In the genomic region with DNA sequence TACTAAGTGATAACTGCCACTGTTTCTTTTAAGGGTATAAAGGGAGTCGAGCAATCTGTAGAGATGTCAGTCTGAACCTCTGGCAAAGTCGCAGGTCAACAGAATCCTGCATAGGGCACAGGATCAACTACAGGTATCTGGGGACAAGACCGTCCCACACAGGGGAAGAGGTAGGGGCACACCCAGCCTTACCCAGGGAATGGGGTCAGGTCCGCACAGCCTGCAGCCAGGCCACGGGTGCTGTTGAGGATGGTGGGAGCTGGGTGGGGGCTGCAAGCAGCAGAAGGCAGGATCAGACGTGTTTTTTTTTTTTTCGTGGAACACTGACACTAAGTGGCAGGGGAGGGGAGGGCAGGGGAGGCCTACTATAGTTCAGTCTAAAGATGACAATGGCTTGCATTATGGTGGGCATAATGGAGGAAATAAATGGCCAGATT, we compare ENCODE assay signal across 9 cellular contexts. TPM values are rescaled to one million over a fixed set of nuclear protein-coding genes. Genes with fewer than 3 reads are reported as not detected.
DNase-seq lines count a peak whose midpoint lies in the region; ATAC-seq, FAIRE-seq and TF ChIP-seq lines count a peak whose summit lies in the region.
"Had no signal": no experiment of that assay in that cellular context is flagged by ENCODE, and none has a peak within 500 bp of the region (broad histone marks: within the 10 kb centered on the region; RNA-seq: fewer than 3 reads in every experiment).

No MANE protein-coding gene starts in this region.

- TF ChIP-seq POLR2A in GM12892 (IDR thresholded peaks at IDR 0.05; ENCODE audit: low read depth, low read length) = no peak

- intact Hi-C loops in PC-9 (cut with micrococcal nuclease; ENCODE audit: unreplicated experiment) (loop anchor here (2.0 to 10.0 kb wide), 3 partner anchors 41 to 361 kb away; a partner anchor contains a TSS), sciatic nerve (cut with DNase I) (no loop called here)

- ATAC-seq in sciatic nerve = peak; percentile 20

- H3K36me3 ChIP-seq in GM06990 (ENCODE audit: control insufficient read depth, insufficient read depth, low read length) (peaks cover 5% of the 10 kb centered on the region), PC-9 (ENCODE audit: low read depth) (peaks cover 8% of the 10 kb centered on the region; the same call in 1 of the 2 replicates)

- no peak for TF ChIP-seq CTCF in GM06990 (IDR thresholded peaks at IDR 0.05; ENCODE audit: insufficient read depth, low read length, poor library complexity, severe bottlenecking)
- TF ChIP-seq CTCF in PC-9 (conservative IDR thresholded peaks at IDR 0.05) = no peak
- TF ChIP-seq CTCF in endothelial cell (IDR thresholded peaks at IDR 0.05; ENCODE audit: unreplicated experiment) = no peak

- CTCF ChIA-PET in PC-9 (lab: Charles Lee) = no interaction called here

- H3K4me3 Mint-ChIP-seq in endothelial cell (ENCODE audit: unreplicated experiment) = peak overlapping the region; percentile 82

- H3K4me2 ChIP-seq in PC-9 = peak overlapping the region; percentile 78; the same call in 1 of the 2 replicates

- POLR2A ChIA-PET in PC-9 (lab: Charles Lee; ENCODE audit: unreplicated experiment) = no interaction called here

- H3K27ac Mint-ChIP-seq in endothelial cell (ENCODE audit: unreplicated experiment) = peak overlapping the region; percentile 7

- H3F3A ChIP-seq in PC-9 (ENCODE audit: insufficient read depth, low read depth) = peaks cover 50% of the 10 kb centered on the region; the same call in 1 of the 2 replicates

- BruUV-seq in PC-9 (replicated peaks; lab: Mats Ljungman, UMichigan) = no TSS peak

- H3K27me3 Mint-ChIP-seq in endothelial cell (ENCODE audit: unreplicated experiment) = peaks cover 5% of the 10 kb centered on the region

- DNase-seq in GM06990 (ENCODE audit: extremely low read depth, insufficient read length) = peak; percentile 23
- no peak for DNase-seq in PC-9
- DNase-seq in endothelial cell (ENCODE audit: low spot score) = no peak
- DNase-seq in sciatic nerve (ENCODE audit: low spot score) = no peak
- DNase-seq in NCI-H2171 treated with DMSO at 0.1 percent for 48 hours (lab: John Stamatoyannopoulos, UW) = no peak
- DNase-seq in anterior cingulate cortex (lab: John Stamatoyannopoulos, UW) = no peak
- no peak for DNase-seq in NCI-H510A (lab: John Stamatoyannopoulos, UW)
- no peak for DNase-seq in GM12892 (ENCODE audit: insufficient read length)

- no peaks in the 10 kb centered on the region for H3K9me2 ChIP-seq in PC-9 (ENCODE audit: insufficient read depth)

- peaks cover 75% of the 10 kb centered on the region for H4K20me1 ChIP-seq in PC-9 (ENCODE audit: insufficient read depth)

- no peaks in the 10 kb centered on the region for H3K9me3 ChIP-seq in PC-9 (ENCODE audit: insufficient read depth, low read depth)

- no peaks in the 10 kb centered on the region for H3K9me3 Mint-ChIP-seq in endothelial cell (ENCODE audit: unreplicated experiment)

- H3K27ac ChIP-seq in PC-9 = no peak overlapping the region

- peaks cover 17% of the 10 kb centered on the region for H3K4me1 Mint-ChIP-seq in endothelial cell (ENCODE audit: unreplicated experiment)

- FAIRE-seq in GM12892 (lab: Jason Lieb, UNC) = no peak
- FAIRE-seq: GM19239 had no signal

- no peaks in the 10 kb centered on the region for H3K27me3 ChIP-seq in GM06990 (replicated peaks; ENCODE audit: control insufficient read depth, insufficient read depth, low read length)
- no peaks in the 10 kb centered on the region for H3K27me3 ChIP-seq in PC-9 (ENCODE audit: insufficient read depth, low read depth)

- no peak overlapping the region for H2AFZ ChIP-seq in PC-9

- H3K4me3 ChIP-seq in GM06990 (replicated peaks; ENCODE audit: low read depth, low read length) (no peak overlapping the region), PC-9 (no peak overlapping the region)

- H3K79me2 ChIP-seq in PC-9 (ENCODE audit: low read depth) = peaks cover 85% of the 10 kb centered on the region

- peaks cover 7% of the 10 kb centered on the region for H3K36me3 Mint-ChIP-seq in endothelial cell (ENCODE audit: low read depth, unreplicated experiment)

- H3K4me1 ChIP-seq in PC-9 (replicated peaks; ENCODE audit: insufficient read depth) = peaks cover 31% of the 10 kb centered on the region

RNA-seq across cellular contexts. Expression of a gene that starts 41.9 kb away (rescaled TPM):
- total RNA-seq in PC-9 (2021) (715 and 908 TPM in 2 replicates), endothelial cell (ENCODE audit: unreplicated experiment) (364 TPM), sciatic nerve (398 TPM)
- polyA plus RNA-seq in GM12892 (2012; ENCODE audit: missing spikeins) = 138 TPM

RNA-seq across cellular contexts. Expression of a gene that starts 42.2 kb away (rescaled TPM):
- 431 and 500 TPM in 2 replicates for total RNA-seq in PC-9 (2021)
- total RNA-seq in endothelial cell (ENCODE audit: unreplicated experiment) = 487 TPM
- 315 TPM for total RNA-seq in sciatic nerve
- 241 TPM for polyA plus RNA-seq in GM12892 (2012; ENCODE audit: missing spikeins)
